In genomic region chr7:102363549-102364393, GRCh38 we compare ENCODE assay signal across 8 cellular contexts. TPM values are rescaled to one million over a fixed set of nuclear protein-coding genes. Genes with fewer than 3 reads are reported as not detected.
DNase-seq lines count a peak whose midpoint lies in the region; ATAC-seq and TF ChIP-seq lines count a peak whose summit lies in the region.
"Not testable (repeated sequence)": the region's sequence is repeated elsewhere in the genome, so short reads cannot be mapped to it uniquely, and the experiment has no call there.

No MANE protein-coding gene starts in this region.

- not testable (repeated sequence) for H3K27me3 ChIP-seq in kidney epithelial cell (ENCODE audit: control insufficient read depth, insufficient read depth, low read length)

- TF ChIP-seq CTCF in kidney epithelial cell (IDR thresholded peaks at IDR 0.05; ENCODE audit: insufficient read depth, low read length, poor library complexity, severe bottlenecking), result peak; percentile 17

- peak; percentile 92 to 94 for DNase-seq in AML-193 (lab: John Stamatoyannopoulos, UW)
- DNase-seq in NCI-H345 treated with DMSO at 0.1 percent for 48 hours (lab: John Stamatoyannopoulos, UW; ENCODE audit: unreplicated experiment), result peak; percentile 92
- peak; percentile 85 to 97 for DNase-seq in cerebellar nuclear complex (lab: John Stamatoyannopoulos, UW)
- peak; percentile 95 for DNase-seq in kidney epithelial cell (ENCODE audit: low read depth)
- peak; percentile 95 for DNase-seq in stimulated activated CD4-positive, alpha-beta T cell treated with anti-CD3 and anti-CD28 coated beads, Interleukin-15, amount 100 ng/mL, for 24 hours

- H3K36me3 ChIP-seq in kidney epithelial cell (ENCODE audit: control insufficient read depth, insufficient read depth, low read length), result not testable (repeated sequence)

- ATAC-seq in GM19035 (IDR thresholded peaks at IDR 0.05; ENCODE audit: unreplicated experiment) (peak; percentile 99), HG03342 (IDR thresholded peaks at IDR 0.05; ENCODE audit: unreplicated experiment) (peak; percentile 98)
- peak; percentile 100 for ATAC-seq in activated CD4-positive, CD25-positive, alpha-beta regulatory T cell treated with anti-CD3 and anti-CD28 coated beads, Interleukin-2, amount 50 U/mL, for 24 hours

- peak overlapping the region; percentile 59 for H3K4me3 ChIP-seq in kidney epithelial cell (ENCODE audit: low read depth, low read length)

RNA-seq across cellular contexts. Expression of gene SPDYE6, which starts 7.5 kb away (rescaled TPM):
- total RNA-seq in kidney epithelial cell, result not detected in 2 replicates

RNA-seq across cellular contexts. Expression of gene PRKRIP1, which starts 32.4 kb away (rescaled TPM):
- total RNA-seq in kidney epithelial cell, result 25.3 and 31.5 TPM in 2 replicates

Comparison
In these comparisons a context has a peak if more than half of its experiments do, and no peak if none do; other contexts are left out.
1. Peak in every context shown above with its lines: DNase-seq, ATAC-seq and H3K4me3 ChIP-seq.